Comparison of ENCODE assay signal across 11 cellular contexts in genomic region chr10:60989400-60989876, GRCh38. TPM values are rescaled to one million over a fixed set of nuclear protein-coding genes. Genes with fewer than 3 reads are reported as not detected.
A peak's percentile ranks its signal among the peaks of the same experiment; 100 is the strongest.
DNase-seq lines count a peak whose midpoint lies in the region; ATAC-seq, FAIRE-seq and TF ChIP-seq lines count a peak whose summit lies in the region.
"Had no signal": no experiment of that assay in that cellular context is flagged by ENCODE, and none has a peak within 500 bp of the region (broad histone marks: within the 10 kb centered on the region; RNA-seq: fewer than 3 reads in every experiment).

No MANE protein-coding gene starts in this region.

- intact Hi-C loops in pancreas (cut with DNase I): no loop called here

- no peak overlapping the region for H3K4me3 ChIP-seq in pancreas
- H3K4me3 ChIP-seq: gastrocnemius medialis had no signal

- H3K27me3 ChIP-seq in pancreas: no peaks in the 10 kb centered on the region
- H3K27me3 ChIP-seq: gastrocnemius medialis had no signal

- no peaks in the 10 kb centered on the region for H3K9me3 ChIP-seq in pancreas
- H3K9me3 ChIP-seq: gastrocnemius medialis had no signal

- no peak overlapping the region for H3K27ac ChIP-seq in pancreas
- H3K27ac ChIP-seq: gastrocnemius medialis had no signal

- DNase-seq in NCI-H69 (lab: John Stamatoyannopoulos, UW) (peak; percentile 8), pancreas (no peak), hepatic stellate cell (ENCODE audit: low spot score) (no peak), NCI-H526 (lab: John Stamatoyannopoulos, UW) (no peak), left lobe of liver (ENCODE audit: low spot score) (no peak), kidney glomerular epithelial cell (lab: John Stamatoyannopoulos, UW) (no peak)
- DNase-seq: gastrocnemius medialis, NCI-H2107 had no signal

- H3K36me3 ChIP-seq in pancreas: no peaks in the 10 kb centered on the region
- H3K36me3 ChIP-seq: gastrocnemius medialis had no signal

- WGBS in pancreas, 2 donors: 15 to 54% methylated on average over 4 of the region's 4 CpGs

- no peak for TF ChIP-seq CTCF in pancreas (IDR thresholded peaks at IDR 0.05)

- FAIRE-seq in pancreas (lab: Jason Lieb, UNC): no peak

- ATAC-seq in GM18867 (IDR thresholded peaks at IDR 0.05; ENCODE audit: unreplicated experiment) (peak; percentile 94), HG02678 (IDR thresholded peaks at IDR 0.05; ENCODE audit: unreplicated experiment) (peak; percentile 70), pancreas (peak in 3 of 4 donors; percentile 55 to 76 (median 62)), left lobe of liver (no peak)
- ATAC-seq: gastrocnemius medialis had no signal

- H3K4me1 ChIP-seq in pancreas: no peaks in the 10 kb centered on the region
- H3K4me1 ChIP-seq: gastrocnemius medialis had no signal

RNA-seq across cellular contexts. Expression of gene RHOBTB1, which starts 45.5 kb away (rescaled TPM):
- total RNA-seq in pancreas: 10 to 100 TPM in 1 of 6 donors, 1 to 10 TPM in 5; 5.2 to 11.3 (median 7.6) TPM
- 1 to 10 TPM; 4.0 to 8.1 TPM for polyA plus RNA-seq in pancreas
- total RNA-seq in left lobe of liver: 3.6 TPM
- total RNA-seq: activated CD8-positive, alpha-beta memory T cell treated with anti-CD3 and anti-CD28 coated beads for 36 hours had no signal
